8 cellular contexts compared by ENCODE assay signal in genomic region chr7:107879400-107880035, GRCh38. TPM values are rescaled to one million over a fixed set of nuclear protein-coding genes. Genes with fewer than 3 reads are reported as not detected.
A peak's percentile ranks its signal among the peaks of the same experiment; 100 is the strongest.
DNase-seq lines count a peak whose midpoint lies in the region; ATAC-seq and TF ChIP-seq lines count a peak whose summit lies in the region.

No MANE protein-coding gene starts in this region.

- H3K4me1 ChIP-seq in GM23248 (ENCODE audit: insufficient read depth) (no peaks in the 10 kb centered on the region), Loucy (ENCODE audit: insufficient read depth, low read length, poor library complexity, severe bottlenecking) (no peaks in the 10 kb centered on the region), thyroid gland (no peaks in the 10 kb centered on the region)

- H2AFZ ChIP-seq in GM23248: 0 out of 2 replicates have a peak overlapping the region, but pooled peaks have one; percentile 51
- peak overlapping the region; percentile 82 for H2AFZ ChIP-seq in Loucy (ENCODE audit: low read length)

- H3K36me3 Mint-ChIP-seq in activated CD8-positive, alpha-beta memory T cell treated with anti-CD3 and anti-CD28 coated beads, Interleukin-2, amount 10 ng/mL, durations not matched to agents 7 days and 5 days: no peaks in the 10 kb centered on the region
- no peaks in the 10 kb centered on the region for H3K36me3 Mint-ChIP-seq in central memory CD8-positive, alpha-beta T cell (ENCODE audit: insufficient read depth)

- H3K9me3 ChIP-seq in GM23248 (ENCODE audit: low read depth): no peaks in the 10 kb centered on the region
- no peaks in the 10 kb centered on the region for H3K9me3 ChIP-seq in Loucy (ENCODE audit: insufficient read depth, low read depth, low read length)
- no peaks in the 10 kb centered on the region for H3K9me3 ChIP-seq in thyroid gland

- in situ Hi-C loops in GM23248 (cut with MboI): no loop called here

- H3K4me2 ChIP-seq in GM23248 (ENCODE audit: unreplicated experiment) (no peak overlapping the region), Loucy (ENCODE audit: low read depth, low read length, poor library complexity, severe bottlenecking) (peak overlapping the region; percentile 49)

- H3K9me3 Mint-ChIP-seq in activated CD8-positive, alpha-beta memory T cell treated with anti-CD3 and anti-CD28 coated beads, Interleukin-2, amount 10 ng/mL, durations not matched to agents 7 days and 5 days (ENCODE audit: low read depth): no peaks in the 10 kb centered on the region
- no peaks in the 10 kb centered on the region for H3K9me3 Mint-ChIP-seq in central memory CD8-positive, alpha-beta T cell

- H3F3A ChIP-seq in GM23248 (ENCODE audit: insufficient read depth): 0 out of 2 replicates have a peak, but pooled peaks cover 3% of the 10 kb centered on the region
- no peaks in the 10 kb centered on the region for H3F3A ChIP-seq in Loucy (ENCODE audit: low read depth)

- peaks cover 22% of the 10 kb centered on the region for H3K4me1 Mint-ChIP-seq in activated CD8-positive, alpha-beta memory T cell treated with anti-CD3 and anti-CD28 coated beads, Interleukin-2, amount 10 ng/mL, durations not matched to agents 7 days and 5 days
- peaks cover 5% of the 10 kb centered on the region for H3K4me1 Mint-ChIP-seq in central memory CD8-positive, alpha-beta T cell

- no peak overlapping the region for H3K27ac Mint-ChIP-seq in activated CD8-positive, alpha-beta memory T cell treated with anti-CD3 and anti-CD28 coated beads, Interleukin-2, amount 10 ng/mL, durations not matched to agents 7 days and 5 days
- H3K27ac Mint-ChIP-seq in central memory CD8-positive, alpha-beta T cell (ENCODE audit: low read depth): no peak overlapping the region

- H3K27me3 ChIP-seq in GM23248 (replicated peaks; ENCODE audit: insufficient read depth) (peaks cover 5% of the 10 kb centered on the region; the same call in 1 of the 2 replicates), Loucy (ENCODE audit: insufficient read depth, low read length, poor library complexity, severe bottlenecking) (no peaks in the 10 kb centered on the region), thyroid gland (no peaks in the 10 kb centered on the region)

- no peak overlapping the region for H3K4me3 ChIP-seq in GM23248
- H3K4me3 ChIP-seq in Loucy (ENCODE audit: low read length, poor library complexity, severe bottlenecking): peak overlapping the region; percentile 44
- no peak overlapping the region for H3K4me3 ChIP-seq in thyroid gland (replicated peaks in 1 of 3)

- ATAC-seq in activated CD8-positive, alpha-beta memory T cell treated with anti-CD3 and anti-CD28 coated beads, Interleukin-2, amount 10 ng/mL, durations not matched to agents 7 days and 5 days: peak; percentile 79
- peak; percentile 84 for ATAC-seq in central memory CD8-positive, alpha-beta T cell (replicated peaks; ENCODE audit: extremely low read depth, poor library complexity, severe bottlenecking)

- H3K4me3 Mint-ChIP-seq in activated CD8-positive, alpha-beta memory T cell treated with anti-CD3 and anti-CD28 coated beads, Interleukin-2, amount 10 ng/mL, durations not matched to agents 7 days and 5 days: no peak overlapping the region
- H3K4me3 Mint-ChIP-seq in central memory CD8-positive, alpha-beta T cell: no peak overlapping the region

- H3K27me3 Mint-ChIP-seq in activated CD8-positive, alpha-beta memory T cell treated with anti-CD3 and anti-CD28 coated beads, Interleukin-2, amount 10 ng/mL, durations not matched to agents 7 days and 5 days: peaks cover 6% of the 10 kb centered on the region
- H3K27me3 Mint-ChIP-seq in central memory CD8-positive, alpha-beta T cell: peaks cover 32% of the 10 kb centered on the region

- WGBS in GM23248 (ENCODE audit: low coverage in 1 of 2, low lambda C conversion rate in 2 of 2, missing lambda C conversion rate in 2 of 2), 2 experiments: 6 to 15% methylated on average over 3 of the region's 3 CpGs
- WGBS in thyroid gland, 2 donors: 2 to 7% methylated on average over 3 of the region's 3 CpGs

- TF ChIP-seq CTCF in Loucy (conservative IDR thresholded peaks at IDR 0.05; ENCODE audit: low read length) (peak; percentile 92), thyroid gland (IDR thresholded peaks at IDR 0.05) (peak in 5 of 6 experiments; percentile 32 to 77 (median 72))

- intact Hi-C loops in thyroid gland (cut with DNase I): loop anchor here (10.0 kb wide), 3 partner anchors 135 to 415 kb away; partner anchors contain the start of gene CBLL1

- TF ChIP-seq POLR2A in thyroid gland (IDR thresholded peaks at IDR 0.05): no peak

- peak; percentile 55 for DNase-seq in activated CD8-positive, alpha-beta memory T cell treated with anti-CD3 and anti-CD28 coated beads, Interleukin-2, amount 10 ng/mL, durations not matched to agents 7 days and 5 days
- no peak for DNase-seq in activated CD8-positive, alpha-beta memory T cell treated with anti-CD3 and anti-CD28 coated beads for 24 hours
- DNase-seq in GM23248 (peak; percentile 79), SHP77 (lab: John Stamatoyannopoulos, UW) (peak; percentile 43 to 52), left kidney (ENCODE audit: low read depth, low spot score) (peak; percentile 66), thyroid gland (peak; percentile 34 to 39)
- no peak for DNase-seq in central memory CD8-positive, alpha-beta T cell (ENCODE audit: low spot score in 2 of 2)

- H3K9ac ChIP-seq in GM23248 (no peak overlapping the region), Loucy (ENCODE audit: low read depth, low read length, poor library complexity, severe bottlenecking) (no peak overlapping the region)

- no peak overlapping the region for H3K27ac ChIP-seq in GM23248
- no peak overlapping the region for H3K27ac ChIP-seq in thyroid gland

- H3K36me3 ChIP-seq in GM23248 (ENCODE audit: low read depth): no peaks in the 10 kb centered on the region
- H3K36me3 ChIP-seq in Loucy (ENCODE audit: insufficient read depth, low read length): no peaks in the 10 kb centered on the region
- H3K36me3 ChIP-seq in thyroid gland: no peaks in the 10 kb centered on the region

- H4K20me1 ChIP-seq in GM23248 (ENCODE audit: insufficient read depth) (no peaks in the 10 kb centered on the region), Loucy (ENCODE audit: insufficient read depth, low read length, poor library complexity, severe bottlenecking) (no peaks in the 10 kb centered on the region)

- no peaks in the 10 kb centered on the region for H3K9me2 ChIP-seq in GM23248 (ENCODE audit: insufficient read depth)
- no peaks in the 10 kb centered on the region for H3K9me2 ChIP-seq in Loucy (replicated peaks; ENCODE audit: low read depth, low read length)

- CTCF ChIA-PET in activated CD8-positive, alpha-beta memory T cell treated with anti-CD3 and anti-CD28 coated beads, Interleukin-2, amount 10 ng/mL, durations not matched to agents 7 days and 5 days (lab: Charles Lee): interaction anchor here (0.7 to 13.3 kb wide), 11 partner anchors 9 to 732 kb away, joined by 3 to 199 read pairs (median 4); partner anchors contain the start of genes CBLL1 and DLD

- no peaks in the 10 kb centered on the region for H3K79me2 ChIP-seq in GM23248 (ENCODE audit: insufficient read depth)
- no peaks in the 10 kb centered on the region for H3K79me2 ChIP-seq in Loucy (ENCODE audit: insufficient read depth, low read length)

RNA-seq across cellular contexts. Expression of gene DLD, which starts 11.5 kb away (rescaled TPM):
- 10 to 100 TPM; 64.1 to 78.2 TPM for total RNA-seq in activated CD8-positive, alpha-beta memory T cell treated with anti-CD3 and anti-CD28 coated beads, Interleukin-2, amount 10 ng/mL, durations not matched to agents 7 days and 5 days
- 80.1 and 84.5 TPM in 2 replicates for total RNA-seq in GM23248 (2014; rRNA removed; shearing (Covaris generic))
- polyA plus RNA-seq in GM23248 (2016; fragmentation: Nextera tagmentation; extraction: Ambion mirVana): 97.1 and 99.4 TPM in 2 replicates
- 100 to 1,000 TPM; 108 to 343 (median 213) TPM for total RNA-seq in thyroid gland

Comparison
In these comparisons a context has a peak if more than half of its experiments do, and no peak if none do; other contexts are left out.
1. DNase-seq: peak in activated CD8-positive, alpha-beta memory T cell treated with anti-CD3 and anti-CD28 coated beads, Interleukin-2, amount 10 ng/mL, durations not matched to agents 7 days and 5 days (single experiment), GM23248 (single experiment), SHP77 (2 of 2), left kidney (single experiment) and thyroid gland (2 of 2); none in activated CD8-positive, alpha-beta memory T cell treated with anti-CD3 and anti-CD28 coated beads for 24 hours (single experiment) and central memory CD8-positive, alpha-beta T cell (0 of 2).